31 cellular contexts compared by ENCODE assay signal in genomic region chr7:96233528-96234154, GRCh38.
"Had no signal": no experiment of that assay in that cellular context is flagged by ENCODE, and none has a peak within 500 bp of the region (broad histone marks: within the 10 kb centered on the region; RNA-seq: fewer than 3 reads in every experiment).

No MANE protein-coding gene starts in this region.

- H3K27ac ChIP-seq: lower lobe of right lung, neural progenitor cell, neutrophil, parathyroid adenoma, psoas muscle, right lobe of liver, skin epidermis, stomach, suprapubic skin, thoracic aorta, tibial artery, upper lobe of left lung, vagina had no signal

- H3K36me3 ChIP-seq: lower lobe of right lung, neural progenitor cell, vagina had no signal

- H3K9me3 ChIP-seq: heart right ventricle, lower lobe of right lung, neutrophil, psoas muscle, right lobe of liver, suprapubic skin, thoracic aorta, tibial artery, upper lobe of left lung, vagina had no signal

- H3K4me1 ChIP-seq: neural progenitor cell had no signal

- H3K9me3 Mint-ChIP-seq: natural killer cell had no signal

- H3K4me3 ChIP-seq: heart right ventricle, lower lobe of right lung, neural progenitor cell, psoas muscle, right lobe of liver, skin epidermis, stomach, suprapubic skin, thoracic aorta, tibial artery, upper lobe of left lung, vagina had no signal

- H3K4me2 ChIP-seq: neural progenitor cell had no signal

- H3K4me3 Mint-ChIP-seq: mesothelial cell of epicardium; naive B cell; natural killer cell; nephron progenitor cell; neural progenitor cell; stimulated activated naive B cell treated with anti-CD40 and anti-IgM and Interleukin-4, amounts not matched to agents 10 μg/mL and 1 μg/mL and 100 μg/mL, for 72 hours had no signal

- H3K36me3 Mint-ChIP-seq: natural killer cell had no signal

- ATAC-seq: heart right ventricle; left cardiac atrium; left lobe of liver; lower lobe of right lung; natural killer cell; psoas muscle; right lobe of liver; stimulated activated naive B cell treated with anti-CD40 and anti-IgM and Interleukin-4, amounts not matched to agents 10 μg/mL and 1 μg/mL and 100 μg/mL, for 72 hours; stimulated activated naive CD8-positive, alpha-beta T cell treated with anti-CD3 and anti-CD28 coated beads, Interleukin-15, Interleukin-2, amounts not matched to agents 100 U/mL and 50 U/mL, for 24 hours had no signal

- DNase-seq: heart right ventricle; hippocampal formation; kidney glomerular epithelial cell; left cardiac atrium; lower lobe of right lung; mammary epithelial cell; mesendoderm; naive B cell; natural killer cell; nephron progenitor cell; occipital lobe; psoas muscle; right lobe of liver; stimulated activated CD4-positive, alpha-beta T cell treated with anti-CD3 and anti-CD28 coated beads, Interleukin-12 subunit alpha, Interleukin-12 subunit beta, amount 100 ng/mL, for 4 hours; stimulated activated CD4-positive, alpha-beta T cell treated with anti-CD3 and anti-CD28 coated beads, Interleukin-15, amount 100 ng/mL, for 24 hours; stimulated activated CD4-positive, alpha-beta T cell treated with anti-CD3 and anti-CD28 coated beads, Interleukin-2, amount 100 ng/mL, for 24 hours; stimulated activated CD4-positive, alpha-beta T cell treated with anti-CD3 and anti-CD28 coated beads, Interleukin-4, amount 100 ng/mL, for 1 hour; stimulated activated naive B cell treated with anti-CD40 and anti-IgM and Interleukin-4, amounts not matched to agents 10 μg/mL and 1 μg/mL and 100 μg/mL, for 72 hours; stimulated activated naive CD8-positive, alpha-beta T cell treated with anti-CD3 and anti-CD28 coated beads, Interleukin-15, Interleukin-2, amounts not matched to agents 100 U/mL and 50 U/mL, for 24 hours; stomach; tibial artery; upper lobe of left lung had no signal

- H2AFZ ChIP-seq: neural progenitor cell, parathyroid adenoma had no signal

- H3K9ac ChIP-seq: neural progenitor cell, parathyroid adenoma had no signal

- H3K27me3 ChIP-seq: heart right ventricle, neural progenitor cell, neutrophil, right lobe of liver, stomach, suprapubic skin, tibial artery, upper lobe of left lung, vagina had no signal

- H3K27me3 Mint-ChIP-seq: naive B cell; stimulated activated naive B cell treated with anti-CD40 and anti-IgM and Interleukin-4, amounts not matched to agents 10 μg/mL and 1 μg/mL and 100 μg/mL, for 72 hours had no signal
